ENCODE assay signal across 10 cellular contexts in the genomic region with DNA sequence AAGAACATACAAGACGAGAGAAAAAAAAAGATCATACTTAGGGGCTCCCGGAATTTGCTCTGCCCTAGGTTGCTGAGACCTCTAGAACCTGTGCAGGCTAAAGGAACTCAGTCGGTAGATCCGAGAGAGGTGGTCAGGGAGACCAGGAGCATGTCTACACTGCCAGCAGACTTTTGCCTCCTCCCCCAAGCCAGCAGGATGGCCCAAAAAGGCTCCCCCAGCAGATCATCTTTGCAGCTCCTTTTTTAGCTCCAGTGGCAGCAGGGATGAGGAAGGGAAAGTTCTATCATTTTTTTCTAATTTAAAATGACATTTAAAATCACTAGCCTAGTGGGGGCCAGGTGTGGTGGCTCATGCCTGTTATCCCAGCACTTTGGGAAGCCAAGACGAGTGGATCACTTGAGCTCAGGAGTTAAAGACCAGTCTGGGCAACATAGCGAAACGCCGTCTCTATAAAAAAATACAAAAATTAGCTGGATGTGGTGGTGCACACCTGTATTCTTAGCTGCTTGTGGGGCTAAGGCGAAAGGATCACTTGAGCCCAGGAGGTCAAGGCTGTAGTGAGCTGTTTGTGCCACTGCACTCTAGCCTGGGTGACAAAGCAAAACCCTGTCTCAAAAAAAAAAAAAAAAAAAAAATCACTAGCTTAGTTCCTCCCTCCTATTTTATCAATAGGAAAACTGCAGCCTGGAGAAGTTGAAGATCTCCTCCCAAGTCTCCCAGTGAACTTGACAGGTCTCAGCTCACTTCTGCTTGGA.
DNase-seq lines count a peak whose midpoint lies in the region; ATAC-seq, FAIRE-seq and TF ChIP-seq lines count a peak whose summit lies in the region.
"Had no signal": no experiment of that assay in that cellular context is flagged by ENCODE, and none has a peak within 500 bp of the region (broad histone marks: within the 10 kb centered on the region; RNA-seq: fewer than 3 reads in every experiment).

No MANE protein-coding gene starts in this region.

- intact Hi-C loops in CD4-positive, alpha-beta T cell (cut with DNase I, micrococcal nuclease): no loop called here
- intact Hi-C loops in pancreas (cut with DNase I): no loop called here

- no peaks in the 10 kb centered on the region for H3K9me3 Mint-ChIP-seq in CD4-positive, alpha-beta T cell

- peak overlapping the region; percentile 39 for H3K27ac ChIP-seq in CD4-positive, alpha-beta T cell (ENCODE audit: low read depth, low read length)
- peak overlapping the region; percentile 24 for H3K27ac ChIP-seq in duodenal mucosa (ENCODE audit: low read depth, low read length)
- H3K27ac ChIP-seq in pancreas: peak overlapping the region; percentile 66 to 82 (median 74)

- no peaks in the 10 kb centered on the region for H3K27me3 ChIP-seq in CD4-positive, alpha-beta T cell (ENCODE audit: control insufficient read depth, insufficient read depth, low read length)
- no peaks in the 10 kb centered on the region for H3K27me3 ChIP-seq in duodenal mucosa (ENCODE audit: control insufficient read depth in 1 of 2, insufficient read depth in 2 of 2, low read length in 2 of 2)
- no peaks in the 10 kb centered on the region for H3K27me3 ChIP-seq in pancreas

- POLR2A ChIA-PET in CD4-positive, alpha-beta T cell (lab: Charles Lee): interaction anchor here (0.6 to 1.2 kb wide), 3 partner anchors 10 to 386 kb away, joined by 3 to 5 read pairs (median 5); no protein-coding TSS in a partner anchor

- TF ChIP-seq CTCF in CD4-positive, alpha-beta T cell (IDR thresholded peaks at IDR 0.05): no peak
- TF ChIP-seq CTCF in pancreas (IDR thresholded peaks at IDR 0.05): no peak

- H3K4me1 ChIP-seq in duodenal mucosa (ENCODE audit: control insufficient read depth in 1 of 2, insufficient read depth in 2 of 2, low read length in 2 of 2) (peaks cover 69 to 70% of the 10 kb centered on the region in 2 donors), pancreas (peaks cover 57 to 73% (median 69%) of the 10 kb centered on the region in 3 donors)

- H3K27me3 Mint-ChIP-seq in CD4-positive, alpha-beta T cell: no peaks in the 10 kb centered on the region

- H3K36me3 ChIP-seq in duodenal mucosa (ENCODE audit: control insufficient read depth in 1 of 2, insufficient read depth in 2 of 2, low read length in 2 of 2) (peaks cover 0 to 4% of the 10 kb centered on the region in 2 donors), pancreas (no peaks in the 10 kb centered on the region)

- H3K4me3 Mint-ChIP-seq in CD4-positive, alpha-beta T cell: peak overlapping the region; percentile 63

- ATAC-seq in CD4-positive, alpha-beta T cell (ENCODE audit: poor library complexity): no peak
- no peak for ATAC-seq in pancreas

- 70 to 71% methylated on average over 9 of the region's 9 CpGs for WGBS in pancreas, 2 donors

- H3K4me3 ChIP-seq in duodenal mucosa (ENCODE audit: low read depth in 1 of 2, low read length in 2 of 2) (peak overlapping the region; percentile 58 to 63), pancreas (no peak overlapping the region)

- H3K36me3 Mint-ChIP-seq in CD4-positive, alpha-beta T cell (ENCODE audit: low read depth): no peaks in the 10 kb centered on the region

- H3K9me3 ChIP-seq in CD4-positive, alpha-beta T cell (ENCODE audit: control insufficient read depth, low read length): no peaks in the 10 kb centered on the region
- H3K9me3 ChIP-seq in duodenal mucosa (ENCODE audit: control insufficient read depth in 1 of 2, low read length in 2 of 2): no peaks in the 10 kb centered on the region
- no peaks in the 10 kb centered on the region for H3K9me3 ChIP-seq in pancreas

- H3K9ac ChIP-seq in duodenal mucosa (ENCODE audit: low read depth in 1 of 2, low read length in 2 of 2): peak overlapping the region; percentile 34 to 70

- H3K27ac Mint-ChIP-seq in CD4-positive, alpha-beta T cell: peak overlapping the region; percentile 85

- peaks cover 72% of the 10 kb centered on the region for H3K4me1 Mint-ChIP-seq in CD4-positive, alpha-beta T cell (ENCODE audit: low read depth)

- no peak for DNase-seq in CD4-positive, alpha-beta T cell
- DNase-seq in OCI-M1 (lab: John Stamatoyannopoulos, UW) (peak; percentile 78), pancreas (no peak), ecto neural progenitor cell (ENCODE audit: low spot score) (no peak), GM19240 (ENCODE audit: insufficient read length, low spot score) (no peak), iPS-NIHi7 (ENCODE audit: extremely low spot score) (no peak), NCI-H226 (no peak)
- DNase-seq: GF-D8, NCI-H1105 treated with DMSO at 0.1 percent for 48 hours had no signal

- no peak for FAIRE-seq in pancreas (lab: Jason Lieb, UNC)

- CTCF ChIA-PET in CD4-positive, alpha-beta T cell (lab: Charles Lee): no interaction called here

Comparison
In these comparisons a context has a peak if more than half of its experiments do, and no peak if none do; other contexts are left out.
1. H3K4me3 ChIP-seq: peak in duodenal mucosa (2 of 2); none in pancreas (0 of 4).
2. Peak in every context shown above with its lines, with median percentiles within 50 percentile points of each other: H3K27ac ChIP-seq.